In genomic region chr10:74223755-74224530, GRCh38 we compare ENCODE assay signal across 9 cellular contexts.
A peak's percentile ranks its signal among the peaks of the same experiment; 100 is the strongest.
DNase-seq lines count a peak whose midpoint lies in the region; ATAC-seq and TF ChIP-seq lines count a peak whose summit lies in the region.
"Had no signal": no experiment of that assay in that cellular context is flagged by ENCODE, and none has a peak within 500 bp of the region (broad histone marks: within the 10 kb centered on the region; RNA-seq: fewer than 3 reads in every experiment).

No MANE protein-coding gene starts in this region.

- H3K27me3 ChIP-seq in brain microvascular endothelial cell (replicated peaks) (no peaks in the 10 kb centered on the region), Peyer's patch (no peaks in the 10 kb centered on the region)

- peaks cover 12 to 26% (median 22%) of the 10 kb centered on the region in 3 donors for H3K4me1 Mint-ChIP-seq in naive B cell

- peak overlapping the region in 4 of 6 donors; percentile 52 to 88 (median 79) for H3K27ac Mint-ChIP-seq in naive B cell

- H3K27ac ChIP-seq in brain microvascular endothelial cell: peak overlapping the region; percentile 15
- no peak overlapping the region for H3K27ac ChIP-seq in Peyer's patch

- no peak for TF ChIP-seq POLR2A in Peyer's patch (IDR thresholded peaks at IDR 0.05)

- H3K4me1 ChIP-seq in Peyer's patch: peaks cover 0 to 3% (median 0%) of the 10 kb centered on the region in 4 donors

- peaks cover 0 to 2% (median 0%) of the 10 kb centered on the region in 7 donors for H3K9me3 Mint-ChIP-seq in naive B cell

- H3K36me3 ChIP-seq in brain microvascular endothelial cell (replicated peaks) (no peaks in the 10 kb centered on the region), Peyer's patch (no peaks in the 10 kb centered on the region)

- DNase-seq in ELR (ENCODE audit: low read depth) (peak; percentile 87), NCI-H460 (ENCODE audit: extremely low read depth, low read depth) (peak; percentile 45), brain microvascular endothelial cell (peak; percentile 36), naive B cell (no peak), NCI-H446 treated with DMSO at 0.1 percent for 48 hours (lab: John Stamatoyannopoulos, UW) (no peak), GM13976 (ENCODE audit: low spot score) (no peak), Peyer's patch (no peak)
- DNase-seq: glutamatergic neuron had no signal

- H3K9me3 ChIP-seq in Peyer's patch: no peaks in the 10 kb centered on the region

- in situ Hi-C loops in brain microvascular endothelial cell (cut with HindIII; ENCODE audit: low pct_ligation_motif_present, low sequenced_read_pairs): no loop called here
- in situ Hi-C loops in GM13976 (cut with MboI; ENCODE audit: low sequenced_read_pairs, unreplicated experiment): no loop called here

- H3K36me3 Mint-ChIP-seq in naive B cell: peaks cover 0 to 5% of the 10 kb centered on the region in 2 donors

- H3K4me3 Mint-ChIP-seq in naive B cell: no peak overlapping the region

- no peak for TF ChIP-seq CTCF in brain microvascular endothelial cell (IDR thresholded peaks at IDR 0.05; ENCODE audit: low read depth, low read length, missing control alignments)
- no peak for TF ChIP-seq CTCF in GM13976 (IDR thresholded peaks at IDR 0.05; ENCODE audit: borderline replicate concordance, control extremely low read depth, extremely low read depth, insufficient read depth, missing control alignments)
- TF ChIP-seq CTCF in Peyer's patch (IDR thresholded peaks at IDR 0.05): no peak

- no peak for ATAC-seq in naive B cell (ENCODE audit: low read depth in 2 of 2)
- ATAC-seq in GM18868 (IDR thresholded peaks at IDR 0.05; ENCODE audit: unreplicated experiment): no peak

- no peaks in the 10 kb centered on the region for H3K27me3 Mint-ChIP-seq in naive B cell

- H3K4me3 ChIP-seq in brain microvascular endothelial cell (ENCODE audit: low read depth, low read length) (no peak overlapping the region), Peyer's patch (no peak overlapping the region)

Comparison
In these comparisons a context has a peak if more than half of its experiments do, and no peak if none do; other contexts are left out.
1. DNase-seq: peak in ELR (single experiment), NCI-H460 (single experiment) and brain microvascular endothelial cell (single experiment); none in naive B cell (single experiment), NCI-H446 treated with DMSO at 0.1 percent for 48 hours (single experiment), GM13976 (single experiment) and Peyer's patch (0 of 3).